Comparison of ENCODE assay signal across 25 cellular contexts in genomic region chr19:32438751-32439150, GRCh38.
"Had no signal": no experiment of that assay in that cellular context is flagged by ENCODE, and none has a peak within 500 bp of the region (broad histone marks: within the 10 kb centered on the region; RNA-seq: fewer than 3 reads in every experiment).

No MANE protein-coding gene starts in this region.

- H3K27ac ChIP-seq: colonic mucosa, coronary artery, dorsolateral prefrontal cortex, epithelial cell of prostate, esophagus muscularis mucosa, esophagus squamous epithelium, foreskin keratinocyte, gastrocnemius medialis, gastroesophageal sphincter, heart left ventricle, heart right ventricle had no signal

- H3K4me1 ChIP-seq: colonic mucosa, esophagus muscularis mucosa, esophagus squamous epithelium, foreskin keratinocyte, gastrocnemius medialis, gastroesophageal sphincter, heart left ventricle, heart right ventricle had no signal

- H3K36me3 ChIP-seq: colonic mucosa had no signal

- H3K9me3 ChIP-seq: colonic mucosa, esophagus muscularis mucosa, esophagus squamous epithelium, gastrocnemius medialis, gastroesophageal sphincter, heart left ventricle, heart right ventricle had no signal

- ATAC-seq: effector memory CD8-positive, alpha-beta T cell; esophagus mucosa; foreskin keratinocyte; gastrocnemius medialis; gastroesophageal sphincter; heart left ventricle; heart right ventricle had no signal

- FAIRE-seq: endometrium, endothelial cell of umbilical vein had no signal

- H3K27me3 ChIP-seq: colonic mucosa, dorsolateral prefrontal cortex, esophagus muscularis mucosa, esophagus squamous epithelium, foreskin keratinocyte, gastrocnemius medialis, gastroesophageal sphincter, heart left ventricle, heart right ventricle had no signal

- H3K4me3 ChIP-seq: colonic mucosa, coronary artery, dorsolateral prefrontal cortex, esophagus muscularis mucosa, esophagus squamous epithelium, gastrocnemius medialis, gastroesophageal sphincter, heart left ventricle, heart right ventricle had no signal

- DNase-seq: colonic mucosa; cortex of kidney; dermis blood vessel endothelial cell; dorsolateral prefrontal cortex; effector CD4-positive, alpha-beta T cell; effector CD8-positive, alpha-beta T cell; effector memory CD4-positive, alpha-beta T cell; effector memory CD8-positive, alpha-beta T cell; endodermal cell; erythroblast; esophagus squamous epithelium; foreskin fibroblast; foreskin keratinocyte; foreskin melanocyte; gastrocnemius medialis; glutamatergic neuron; heart left ventricle; heart right ventricle had no signal
